Comparison of ENCODE assay signal across 22 cellular contexts in the genomic region with DNA sequence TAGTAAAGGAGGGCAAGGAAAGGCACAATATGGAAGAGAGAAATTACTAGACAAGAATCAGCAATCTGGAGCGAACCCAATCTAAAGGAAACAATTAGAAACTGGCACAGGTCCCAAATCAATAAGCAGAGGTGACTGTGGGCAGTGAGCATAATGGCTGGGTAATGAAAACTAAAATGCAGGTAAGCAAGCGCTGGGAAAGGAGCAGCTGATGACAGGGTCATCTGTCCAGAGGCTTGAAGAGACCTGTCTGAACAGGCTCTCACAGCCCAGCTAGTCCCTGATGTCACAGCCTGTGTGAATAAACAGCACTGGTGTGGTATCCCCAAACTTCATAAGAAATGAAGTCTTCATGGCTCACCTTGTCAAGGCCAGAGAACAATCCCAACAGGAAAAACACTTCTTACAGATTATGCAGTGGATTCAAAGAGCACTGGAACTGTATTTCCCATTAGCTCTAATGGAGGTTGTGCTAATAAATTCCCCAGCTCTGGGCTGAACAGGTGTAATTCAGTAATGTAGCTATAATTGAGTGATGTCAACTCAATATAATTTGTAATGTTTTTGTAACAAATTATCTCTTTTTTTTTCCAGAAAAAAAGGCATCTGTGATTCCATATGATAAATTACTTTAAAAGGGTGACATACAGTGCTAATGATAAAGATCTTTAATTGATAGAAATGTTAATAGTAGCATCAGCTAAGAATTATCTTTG.
DNase-seq lines count a peak whose midpoint lies in the region; ATAC-seq lines count a peak whose summit lies in the region.
"Had no signal": no experiment of that assay in that cellular context is flagged by ENCODE, and none has a peak within 500 bp of the region (broad histone marks: within the 10 kb centered on the region; RNA-seq: fewer than 3 reads in every experiment).

No MANE protein-coding gene starts in this region.

- ATAC-seq in left colon, result peak; percentile 33
- ATAC-seq in HG03045 (IDR thresholded peaks at IDR 0.05; ENCODE audit: unreplicated experiment), result no peak
- ATAC-seq: naive thymus-derived CD4-positive, alpha-beta T cell; stimulated activated memory B cell treated with anti-CD40 and anti-IgM and Interleukin-4, amounts not matched to agents 10 μg/mL and 1 μg/mL and 100 μg/mL, for 72 hours had no signal

- DNase-seq in COR-L47 (lab: John Stamatoyannopoulos, UW), result peak; percentile 4
- DNase-seq in NCI-H1105 treated with DMSO at 0.1 percent for 48 hours (lab: John Stamatoyannopoulos, UW), result peak; percentile 73
- peak; percentile 55 to 77 for DNase-seq in SHP77 (lab: John Stamatoyannopoulos, UW)
- DNase-seq in left colon, result no peak
- DNase-seq in OCI-M1 (lab: John Stamatoyannopoulos, UW), result no peak
- no peak for DNase-seq in substantia nigra (lab: John Stamatoyannopoulos, UW)
- DNase-seq in central memory CD4-positive, alpha-beta T cell, result no peak
- DNase-seq: activated CD8-positive, alpha-beta memory T cell treated with anti-CD3 and anti-CD28 coated beads for 24 hours; activated naive CD4-positive, alpha-beta T cell treated with anti-CD3 and anti-CD28 coated beads, Interleukin-2, amount 10 ng/mL, durations not matched to agents 7 days and 5 days; activated T-cell treated with anti-CD3 and anti-CD28 coated beads, Interleukin-2, amount 50 U/mL, for 48 hours; effector CD4-positive, alpha-beta T cell; esophagus squamous epithelium; GOT3; kidney glomerular epithelial cell; mesendoderm; naive thymus-derived CD4-positive, alpha-beta T cell; NK-92 treated with Interleukin-12 subunit alpha and Interleukin-12 subunit beta, amount 100 ng/mL, for 24 hours; T1000; testis had no signal

- H3K27ac ChIP-seq in substantia nigra (ENCODE audit: low read depth, low read length, poor library complexity, severe bottlenecking), result no peak overlapping the region
- H3K27ac ChIP-seq: C4-2B, esophagus squamous epithelium, testis had no signal

- intact Hi-C loops in left colon (cut with DNase I, micrococcal nuclease), result no loop called here

Comparison
In these comparisons a context has a peak if more than half of its experiments do, and no peak if none do; other contexts are left out.
1. DNase-seq: peak in COR-L47 (single experiment), NCI-H1105 treated with DMSO at 0.1 percent for 48 hours (single experiment) and SHP77 (2 of 2); none in left colon (0 of 2), OCI-M1 (single experiment), substantia nigra (0 of 49) and central memory CD4-positive, alpha-beta T cell (single experiment).